In genomic region chr1:94425821-94426484, GRCh38 we compare ENCODE assay signal across 15 cellular contexts. TPM values are rescaled to one million over a fixed set of nuclear protein-coding genes. Genes with fewer than 3 reads are reported as not detected.
A peak's percentile ranks its signal among the peaks of the same experiment; 100 is the strongest.
DNase-seq lines count a peak whose midpoint lies in the region; ATAC-seq and TF ChIP-seq lines count a peak whose summit lies in the region.
"Had no signal": no experiment of that assay in that cellular context is flagged by ENCODE, and none has a peak within 500 bp of the region (broad histone marks: within the 10 kb centered on the region; RNA-seq: fewer than 3 reads in every experiment).

No MANE protein-coding gene starts in this region.

- 20 to 28% methylated on average over 4 of the region's 4 CpGs for WGBS in transverse colon (ENCODE audit: low coverage in 1 of 2), 2 donors

- H3K36me3 Mint-ChIP-seq in activated T-cell treated with anti-CD3 and anti-CD28 coated beads, Interleukin-2, amount 50 U/mL, for 72 hours (ENCODE audit: insufficient read depth in 2 of 2) = peaks cover 0 to 9% of the 10 kb centered on the region in 2 donors
- peaks cover 41% of the 10 kb centered on the region for H3K36me3 Mint-ChIP-seq in activated T-cell treated with anti-CD3 and anti-CD28 coated beads, Interleukin-2, amount 50 U/mL, for 24 hours (ENCODE audit: low read depth)
- H3K36me3 Mint-ChIP-seq in HFFc6 (ENCODE audit: low read depth) = 0 out of 2 replicates have a peak, but pooled peaks cover 7% of the 10 kb centered on the region

- POLR2A ChIA-PET in PC-9 (lab: Charles Lee; ENCODE audit: unreplicated experiment) = interaction anchor here (0.6 kb wide), 1 partner anchor 208 kb away, joined by 3 read pairs; no protein-coding TSS in a partner anchor

- peak overlapping the region; percentile 31 for H3K27ac Mint-ChIP-seq in activated T-cell treated with anti-CD3 and anti-CD28 coated beads, Interleukin-2, amount 50 U/mL, for 72 hours
- no peak overlapping the region for H3K27ac Mint-ChIP-seq in activated T-cell treated with anti-CD3 and anti-CD28 coated beads, Interleukin-2, amount 50 U/mL, for 24 hours
- H3K27ac Mint-ChIP-seq in HFFc6 = no peak overlapping the region
- H3K27ac Mint-ChIP-seq: activated B cell treated with CpG ODN at 0.5 μM for 24 hours had no signal

- peaks cover 34% of the 10 kb centered on the region for H3K4me1 ChIP-seq in PC-9 (replicated peaks; ENCODE audit: insufficient read depth)
- H3K4me1 ChIP-seq in left lung = peaks cover 0 to 52% of the 10 kb centered on the region in 2 donors
- H3K4me1 ChIP-seq in transverse colon = peaks cover 6 to 86% (median 46%) of the 10 kb centered on the region in 4 donors
- peaks cover 60% of the 10 kb centered on the region for H3K4me1 ChIP-seq in vagina

- H3K9me3 ChIP-seq in PC-9 (ENCODE audit: insufficient read depth, low read depth) (0 out of 2 replicates have a peak, but pooled peaks cover 4% of the 10 kb centered on the region), left lung (no peaks in the 10 kb centered on the region), transverse colon (no peaks in the 10 kb centered on the region), vagina (no peaks in the 10 kb centered on the region)
- H3K9me3 ChIP-seq: testis had no signal

- TF ChIP-seq CTCF in PC-9 (conservative IDR thresholded peaks at IDR 0.05) (no peak), left lung (IDR thresholded peaks at IDR 0.05) (no peak), transverse colon (IDR thresholded peaks at IDR 0.05) (no peak), HFFc6 (IDR thresholded peaks at IDR 0.05) (no peak), vagina (IDR thresholded peaks at IDR 0.05) (no peak)

- H3K4me3 ChIP-seq in PC-9 (0 out of 2 replicates have a peak overlapping the region, but pooled peaks have one; percentile 1), left lung (no peak overlapping the region), transverse colon (peak overlapping the region in 1 of 4 donors; percentile 4), vagina (no peak overlapping the region)
- H3K4me3 ChIP-seq: testis had no signal

- H3K27me3 ChIP-seq in PC-9 (ENCODE audit: insufficient read depth, low read depth) = no peaks in the 10 kb centered on the region
- no peaks in the 10 kb centered on the region for H3K27me3 ChIP-seq in left lung
- H3K27me3 ChIP-seq in transverse colon = no peaks in the 10 kb centered on the region
- H3K27me3 ChIP-seq in vagina = no peaks in the 10 kb centered on the region
- H3K27me3 ChIP-seq: foreskin keratinocyte, testis had no signal

- peak overlapping the region; percentile 35; the same call in 1 of the 2 replicates for H3K4me2 ChIP-seq in PC-9

- no TSS peak for BruUV-seq in PC-9 (replicated peaks; lab: Mats Ljungman, UMichigan)

- H3K36me3 ChIP-seq in PC-9 (ENCODE audit: low read depth) = 0 out of 2 replicates have a peak, but pooled peaks cover 5% of the 10 kb centered on the region
- no peaks in the 10 kb centered on the region for H3K36me3 ChIP-seq in left lung
- H3K36me3 ChIP-seq in transverse colon = no peaks in the 10 kb centered on the region
- H3K36me3 ChIP-seq in vagina = no peaks in the 10 kb centered on the region

- no peaks in the 10 kb centered on the region for H3K27me3 Mint-ChIP-seq in activated T-cell treated with anti-CD3 and anti-CD28 coated beads, Interleukin-2, amount 50 U/mL, for 72 hours (ENCODE audit: low read depth)
- H3K27me3 Mint-ChIP-seq in activated T-cell treated with anti-CD3 and anti-CD28 coated beads, Interleukin-2, amount 50 U/mL, for 24 hours = no peaks in the 10 kb centered on the region
- peaks cover 1% of the 10 kb centered on the region; the same call in 1 of the 2 replicates for H3K27me3 Mint-ChIP-seq in HFFc6 (ENCODE audit: insufficient read depth)
- H3K27me3 Mint-ChIP-seq: activated B cell treated with CpG ODN at 0.5 μM for 24 hours had no signal

- intact Hi-C loops in PC-9 (cut with micrococcal nuclease; ENCODE audit: unreplicated experiment) (no loop called here), left lung (cut with DNase I) (no loop called here), transverse colon (cut with DNase I; ENCODE audit: low total_unique reads) (no loop called here), vagina (cut with DNase I) (no loop called here)

- peak overlapping the region; percentile 34 for H3K27ac ChIP-seq in PC-9
- peak overlapping the region; percentile 37 to 45 for H3K27ac ChIP-seq in left lung
- H3K27ac ChIP-seq in transverse colon = peak overlapping the region; percentile 52 to 74 (median 63)
- no peak overlapping the region for H3K27ac ChIP-seq in vagina
- H3K27ac ChIP-seq: foreskin keratinocyte, testis had no signal

- peak overlapping the region; percentile 52 to 58 for H3K4me3 Mint-ChIP-seq in activated T-cell treated with anti-CD3 and anti-CD28 coated beads, Interleukin-2, amount 50 U/mL, for 72 hours
- no peak overlapping the region for H3K4me3 Mint-ChIP-seq in activated T-cell treated with anti-CD3 and anti-CD28 coated beads, Interleukin-2, amount 50 U/mL, for 24 hours
- H3K4me3 Mint-ChIP-seq in HFFc6 = no peak overlapping the region
- H3K4me3 Mint-ChIP-seq: activated B cell treated with CpG ODN at 0.5 μM for 24 hours had no signal

- H3K4me1 Mint-ChIP-seq in activated T-cell treated with anti-CD3 and anti-CD28 coated beads, Interleukin-2, amount 50 U/mL, for 72 hours (ENCODE audit: low read depth) = peaks cover 78% of the 10 kb centered on the region
- H3K4me1 Mint-ChIP-seq in activated T-cell treated with anti-CD3 and anti-CD28 coated beads, Interleukin-2, amount 50 U/mL, for 24 hours (ENCODE audit: low read depth) = peaks cover 75% of the 10 kb centered on the region
- H3K4me1 Mint-ChIP-seq in HFFc6 (ENCODE audit: low read depth) = peaks cover 58% of the 10 kb centered on the region

- peaks cover 12% of the 10 kb centered on the region for H4K20me1 ChIP-seq in PC-9 (ENCODE audit: insufficient read depth)

- DNase-seq in activated T-cell treated with anti-CD3 and anti-CD28 coated beads, Interleukin-2, amount 50 U/mL, for 72 hours = no peak
- no peak for DNase-seq in activated T-cell treated with anti-CD3 and anti-CD28 coated beads, Interleukin-2, amount 50 U/mL, for 24 hours
- DNase-seq in PC-9 = no peak
- no peak for DNase-seq in left lung
- DNase-seq in transverse colon = no peak
- no peak for DNase-seq in HFFc6
- no peak for DNase-seq in vagina (ENCODE audit: extremely low spot score in 2 of 2)
- DNase-seq: activated B cell treated with CpG ODN at 0.5 μM for 24 hours, cortex of kidney, foreskin keratinocyte, left cardiac atrium, NCI-H2171 treated with DMSO at 0.1 percent for 48 hours, Right ventricle myocardium superior, testis had no signal

- ATAC-seq in activated T-cell treated with anti-CD3 and anti-CD28 coated beads, Interleukin-2, amount 50 U/mL, for 72 hours (replicated peaks in 1 of 2) = no peak
- ATAC-seq in left lung (peak; percentile 95), GM19455 (IDR thresholded peaks at IDR 0.05; ENCODE audit: unreplicated experiment) (no peak)
- ATAC-seq: foreskin keratinocyte, left cardiac atrium had no signal

- H3K79me2 ChIP-seq in PC-9 (ENCODE audit: low read depth) = peaks cover 100% of the 10 kb centered on the region

- CTCF ChIA-PET in PC-9 (lab: Charles Lee) = no interaction called here

- in situ Hi-C loops in transverse colon (cut with MboI; ENCODE audit: low pct_ligation_motif_present in 1 of 4, low pct_unique_long_range_greater_than_20kb in 1 of 4, low sequenced_read_pairs in 3 of 4) = no loop called here

- TF ChIP-seq EP300 in transverse colon (IDR thresholded peaks at IDR 0.05; ENCODE audit: low read depth) = no peak

- H3F3A ChIP-seq in PC-9 (ENCODE audit: insufficient read depth, low read depth) = peaks cover 8% of the 10 kb centered on the region; the same call in 1 of the 2 replicates

- no peaks in the 10 kb centered on the region for H3K9me3 Mint-ChIP-seq in activated T-cell treated with anti-CD3 and anti-CD28 coated beads, Interleukin-2, amount 50 U/mL, for 72 hours
- H3K9me3 Mint-ChIP-seq in activated T-cell treated with anti-CD3 and anti-CD28 coated beads, Interleukin-2, amount 50 U/mL, for 24 hours = no peaks in the 10 kb centered on the region
- no peaks in the 10 kb centered on the region for H3K9me3 Mint-ChIP-seq in HFFc6

- no peak for TF ChIP-seq POLR2A in transverse colon (IDR thresholded peaks at IDR 0.05)
- no peak for TF ChIP-seq POLR2A in vagina (IDR thresholded peaks at IDR 0.05)

- no peak overlapping the region for H2AFZ ChIP-seq in PC-9

- no peaks in the 10 kb centered on the region for H3K9me2 ChIP-seq in PC-9 (ENCODE audit: insufficient read depth)

RNA-seq across cellular contexts. Expression of gene ABCD3, which starts 7.8 kb away (rescaled TPM):
- 10 to 100 TPM; 38.0 to 55.3 TPM for total RNA-seq in activated T-cell treated with anti-CD3 and anti-CD28 coated beads, Interleukin-2, amount 50 U/mL, for 72 hours
- total RNA-seq in PC-9 (2021) (41.7 and 51.6 TPM in 2 replicates), left lung (10 to 100 TPM; 58.7 to 66.1 TPM), transverse colon (10 to 100 TPM; 37.2 to 88.3 (median 58.1) TPM), vagina (16.2 TPM)
- total RNA-seq in HFFc6 (2021; fragmentation: NEBNext Ultra II Directional; extraction: Animal tissue kit (Norgen Biotek cat#: 25700)) = 10 to 100 TPM; 43.2 to 49.0 (median 46.3) TPM

Comparison
In these comparisons a context has a peak if more than half of its experiments do, and no peak if none do; other contexts are left out.
1. H3K4me3 Mint-ChIP-seq: peak in activated T-cell treated with anti-CD3 and anti-CD28 coated beads, Interleukin-2, amount 50 U/mL, for 72 hours (2 of 2); none in activated T-cell treated with anti-CD3 and anti-CD28 coated beads, Interleukin-2, amount 50 U/mL, for 24 hours (single experiment) and HFFc6 (single experiment).